13 cellular contexts compared by ENCODE assay signal in the genomic region with DNA sequence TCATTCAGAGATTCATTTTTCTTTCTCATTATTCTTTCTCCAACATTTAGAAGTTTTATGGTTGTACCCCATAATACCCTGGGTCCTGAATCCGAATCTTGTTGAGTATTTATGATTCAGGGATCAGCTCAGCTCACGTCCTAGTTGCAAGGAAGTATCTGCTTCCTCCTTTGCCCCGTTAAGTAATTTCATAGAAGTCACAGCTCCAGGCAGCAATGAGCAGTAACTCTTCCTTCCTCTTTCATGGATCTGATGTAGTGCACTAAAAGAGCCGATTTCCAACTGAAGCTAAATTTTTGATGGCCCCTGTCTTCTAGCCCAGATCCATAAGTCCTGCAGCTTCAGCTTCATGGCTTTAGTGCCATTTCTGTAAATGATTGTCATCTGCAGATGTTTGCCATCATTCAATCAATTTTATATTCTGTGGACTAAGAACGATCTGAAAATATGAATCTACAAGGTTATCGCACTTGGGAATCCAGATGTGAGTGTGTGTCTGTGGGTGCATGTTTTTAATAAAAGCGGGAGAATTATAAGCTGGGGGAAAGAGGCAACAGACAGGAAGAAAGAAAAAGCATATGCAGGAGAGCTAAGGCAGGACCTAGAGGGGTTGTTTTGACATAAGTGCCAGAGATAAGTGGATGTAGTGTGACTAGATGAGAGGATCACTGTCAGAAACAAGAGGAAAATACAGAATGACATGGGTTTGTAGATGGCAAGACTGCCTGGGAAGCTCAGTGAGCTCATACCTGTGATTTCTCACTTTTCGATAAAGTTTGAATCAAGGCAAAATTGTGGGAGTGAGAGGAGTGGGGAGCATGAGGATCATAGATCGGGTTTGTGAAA. TPM values are rescaled to one million over a fixed set of nuclear protein-coding genes. Genes with fewer than 3 reads are reported as not detected.
"Had no signal": no experiment of that assay in that cellular context is flagged by ENCODE, and none has a peak within 500 bp of the region (broad histone marks: within the 10 kb centered on the region; RNA-seq: fewer than 3 reads in every experiment).

No MANE protein-coding gene starts in this region.

- H3K9me3 ChIP-seq: adrenal gland, gastrocnemius medialis, heart right ventricle, left ventricle myocardium inferior, stomach, thoracic aorta had no signal

- H3K27ac ChIP-seq: adrenal gland, gastrocnemius medialis, heart right ventricle, left ventricle myocardium inferior, skin epidermis, thoracic aorta had no signal

- H3K27me3 ChIP-seq: gastrocnemius medialis, stomach had no signal

- H3K4me3 ChIP-seq: adrenal gland, gastrocnemius medialis, heart right ventricle, left ventricle myocardium inferior, skin epidermis, stomach, thoracic aorta had no signal

- H3K4me1 ChIP-seq: adrenal gland, gastrocnemius medialis, left ventricle myocardium inferior, stomach had no signal

- DNase-seq: activated naive CD4-positive, alpha-beta T cell treated with anti-CD3 and anti-CD28 coated beads, Interleukin-2, amount 50 U/mL, for 16 hours; activated T-cell treated with anti-CD3 and anti-CD28 coated beads, Interleukin-2, amount 50 U/mL, for 1 hour; adrenal gland; effector CD8-positive, alpha-beta T cell; gastrocnemius medialis; heart right ventricle; kidney; left ventricle myocardium inferior; stimulated activated CD4-positive, alpha-beta T cell treated with anti-CD3 and anti-CD28 coated beads, Interleukin-4, amount 100 ng/mL, for 4 hours; stomach had no signal

- H3K36me3 ChIP-seq: adrenal gland, heart right ventricle, stomach, thoracic aorta had no signal

RNA-seq across cellular contexts. Expression of a gene that starts 51.3 kb away (rescaled TPM):
- total RNA-seq: mesenteric fat pad, thoracic aorta had no signal
